Comparison of ENCODE assay signal across 14 cellular contexts in the genomic region with DNA sequence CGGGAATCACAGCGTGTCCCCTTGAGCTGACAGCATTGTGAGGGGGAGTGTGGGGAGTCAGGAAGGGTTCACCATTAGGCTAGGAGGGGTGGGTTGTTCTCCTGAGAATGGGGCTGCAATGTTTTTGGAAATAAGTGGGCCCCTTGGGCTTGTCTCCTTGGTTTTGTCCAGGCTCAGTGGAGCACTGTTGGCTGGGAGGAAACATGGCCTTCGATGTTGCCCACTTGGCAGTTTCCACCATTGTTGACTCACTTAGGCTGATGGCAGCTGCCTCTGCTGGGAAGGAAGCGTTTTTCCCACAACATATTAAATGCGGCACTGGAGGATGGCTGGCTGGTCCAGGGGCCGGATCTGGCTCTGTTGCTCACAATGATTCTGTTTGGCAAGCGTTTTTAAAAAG.
DNase-seq lines count a peak whose midpoint lies in the region; TF ChIP-seq lines count a peak whose summit lies in the region.
"Had no signal": no experiment of that assay in that cellular context is flagged by ENCODE, and none has a peak within 500 bp of the region (broad histone marks: within the 10 kb centered on the region; RNA-seq: fewer than 3 reads in every experiment).

No MANE protein-coding gene starts in this region.

- H3K4me3 ChIP-seq in GM23248 (no peak overlapping the region), stomach (no peak overlapping the region)
- H3K4me3 ChIP-seq: BLaER1 treated with 17β-estradiol and CSF1 and Interleukin-3, amounts not matched to agents 10 nM and 100 nM; smooth muscle cell had no signal

- H3K27ac ChIP-seq in GM23248: no peak overlapping the region
- no peak overlapping the region for H3K27ac ChIP-seq in stomach
- H3K27ac ChIP-seq: BLaER1 treated with 17β-estradiol and CSF1 and Interleukin-3, amounts not matched to agents 10 nM and 100 nM had no signal

- H3K9ac ChIP-seq in GM23248: no peak overlapping the region
- H3K9ac ChIP-seq: BLaER1 treated with 17β-estradiol and CSF1 and Interleukin-3, amounts not matched to agents 10 nM and 100 nM had no signal

- H4K20me1 ChIP-seq in GM23248 (ENCODE audit: insufficient read depth): no peaks in the 10 kb centered on the region
- H4K20me1 ChIP-seq: BLaER1 treated with 17β-estradiol and CSF1 and Interleukin-3, amounts not matched to agents 10 nM and 100 nM had no signal

- no peak overlapping the region for H3K4me2 ChIP-seq in GM23248 (ENCODE audit: unreplicated experiment)
- H3K4me2 ChIP-seq: BLaER1 treated with 17β-estradiol and CSF1 and Interleukin-3, amounts not matched to agents 10 nM and 100 nM; smooth muscle cell had no signal

- H3K4me1 ChIP-seq in GM23248 (ENCODE audit: insufficient read depth) (no peaks in the 10 kb centered on the region), stomach (no peaks in the 10 kb centered on the region)
- H3K4me1 ChIP-seq: BLaER1 treated with 17β-estradiol and CSF1 and Interleukin-3, amounts not matched to agents 10 nM and 100 nM had no signal

- peak; percentile 8 for DNase-seq in GM23248
- peak; percentile 24 for DNase-seq in cerebellar cortex (ENCODE audit: low spot score)
- peak in 37 of 51 donors; percentile 13 to 82 (median 45) for DNase-seq in hypothalamus (lab: John Stamatoyannopoulos, UW)
- no peak for DNase-seq in stomach
- DNase-seq in erythroblast (lab: John Stamatoyannopoulos, UW): no peak
- DNase-seq in activated T-cell treated with anti-CD3 and anti-CD28 coated beads, Interleukin-2, amount 50 U/mL, for 1 hour: no peak
- DNase-seq in activated CD4-positive, alpha-beta T cell treated with anti-CD3 and anti-CD28 coated beads, Interleukin-2, amount 50 U/mL, for 4 hours: no peak
- DNase-seq: activated CD4-positive, alpha-beta T cell treated with anti-CD3 and anti-CD28 coated beads, Interleukin-2, amount 50 U/mL, for 48 hours; activated naive CD8-positive, alpha-beta T cell treated with anti-CD3 and anti-CD28 coated beads for 36 hours; DMS 273 treated with DMSO at 0.1 percent for 48 hours; NCI-H2081 treated with DMSO at 0.1 percent for 48 hours; NCI-H526 treated with DMSO at 0.1 percent for 48 hours had no signal

- intact Hi-C loops in stomach (cut with DNase I; ENCODE audit: low total_unique reads): no loop called here

- H3F3A ChIP-seq in GM23248 (ENCODE audit: insufficient read depth): no peaks in the 10 kb centered on the region

- peak; percentile 7 for TF ChIP-seq EP300 in stomach (IDR thresholded peaks at IDR 0.05)

- H3K27me3 ChIP-seq in GM23248 (replicated peaks; ENCODE audit: insufficient read depth) (no peaks in the 10 kb centered on the region), stomach (no peaks in the 10 kb centered on the region)
- H3K27me3 ChIP-seq: BLaER1 treated with 17β-estradiol and CSF1 and Interleukin-3, amounts not matched to agents 10 nM and 100 nM had no signal

- no peak overlapping the region for H2AFZ ChIP-seq in GM23248

- H3K9me2 ChIP-seq in GM23248 (ENCODE audit: insufficient read depth): no peaks in the 10 kb centered on the region

- TF ChIP-seq POLR2A in stomach (IDR thresholded peaks at IDR 0.05): no peak
- no peak for TF ChIP-seq POLR2A in erythroblast (IDR thresholded peaks at IDR 0.05; ENCODE audit: low read length)

- in situ Hi-C loops in GM23248 (cut with MboI): no loop called here

- H3K9me3 ChIP-seq in GM23248 (ENCODE audit: low read depth): no peaks in the 10 kb centered on the region
- no peaks in the 10 kb centered on the region for H3K9me3 ChIP-seq in stomach

- 2 to 4% methylated on average over 7 of the region's 7 CpGs for WGBS in GM23248 (ENCODE audit: low coverage in 1 of 2, low lambda C conversion rate in 2 of 2, missing lambda C conversion rate in 2 of 2), 2 experiments
- WGBS in stomach, 5 donors: 72 to 86% (median 73%) methylated on average over 7 of the region's 7 CpGs

- no peaks in the 10 kb centered on the region for H3K79me2 ChIP-seq in GM23248 (ENCODE audit: insufficient read depth)

- H3K36me3 ChIP-seq in GM23248 (ENCODE audit: low read depth) (no peaks in the 10 kb centered on the region), stomach (no peaks in the 10 kb centered on the region)
- H3K36me3 ChIP-seq: BLaER1 treated with 17β-estradiol and CSF1 and Interleukin-3, amounts not matched to agents 10 nM and 100 nM had no signal

- TF ChIP-seq CTCF in stomach (IDR thresholded peaks at IDR 0.05): no peak

Comparison
In these comparisons a context has a peak if more than half of its experiments do, and no peak if none do; other contexts are left out.
1. DNase-seq: peak in GM23248 (single experiment), cerebellar cortex (single experiment) and hypothalamus (37 of 51); none in stomach (single experiment), erythroblast (0 of 2), activated T-cell treated with anti-CD3 and anti-CD28 coated beads, Interleukin-2, amount 50 U/mL, for 1 hour (single experiment) and activated CD4-positive, alpha-beta T cell treated with anti-CD3 and anti-CD28 coated beads, Interleukin-2, amount 50 U/mL, for 4 hours (0 of 2).